25 cellular contexts compared by ENCODE assay signal in the genomic region with DNA sequence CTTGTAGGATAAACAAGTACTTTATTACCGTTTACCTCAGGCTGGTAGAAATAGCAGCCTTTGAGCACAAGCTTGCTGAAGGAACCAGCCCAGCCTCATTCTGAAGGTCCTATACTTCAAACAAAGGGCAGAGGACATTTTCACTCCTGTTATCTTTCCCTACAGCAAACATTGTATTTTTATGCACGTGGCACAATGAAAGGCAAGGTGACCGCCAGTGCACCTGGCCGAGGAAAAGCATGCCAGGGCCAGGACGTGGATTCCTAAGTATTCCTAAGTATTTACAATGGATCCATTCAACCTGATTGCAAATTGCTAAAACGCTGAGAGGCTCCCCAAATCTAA.
"Had no signal": no experiment of that assay in that cellular context is flagged by ENCODE, and none has a peak within 500 bp of the region (broad histone marks: within the 10 kb centered on the region; RNA-seq: fewer than 3 reads in every experiment).

No MANE protein-coding gene starts in this region.

- H3K4me3 ChIP-seq: left ventricle myocardium inferior, right lobe of liver, skin epidermis, thoracic aorta, upper lobe of left lung had no signal

- DNase-seq: activated CD4-positive, alpha-beta T cell treated with anti-CD3 and anti-CD28 coated beads, Interleukin-2, amount 50 U/mL, for 1 hour; activated CD4-positive, CD25-positive, alpha-beta regulatory T cell treated with anti-CD3 and anti-CD28 coated beads, Interleukin-2, amount 50 U/mL, for 72 hours; activated CD8-positive, alpha-beta T cell treated with anti-CD3 and anti-CD28 coated beads, Interleukin-2, amount 10 ng/mL, durations not matched to agents 7 days and 5 days; activated gamma-delta T cell treated with Interleukin-2 at 50 U/mL for 16 hours; aorta; brain microvascular endothelial cell; caudate nucleus; effector CD4-positive, alpha-beta T cell; immature natural killer cell; left ventricle myocardium inferior; nephron progenitor cell; right lobe of liver; stimulated activated CD4-positive, alpha-beta T cell treated with anti-CD3 and anti-CD28 coated beads, Interleukin-15, amount 100 ng/mL, for 24 hours; stimulated activated CD4-positive, alpha-beta T cell treated with anti-CD3 and anti-CD28 coated beads, Interleukin-2, amount 100 ng/mL, for 48 hours; stimulated activated CD8-positive, alpha-beta memory T cell treated with anti-CD3 and anti-CD28 coated beads, Interleukin-4, amount 100 ng/mL, for 48 hours; stimulated activated naive B cell treated with anti-CD40 and anti-IgM and Interleukin-4, amounts not matched to agents 10 μg/mL and 1 μg/mL and 100 μg/mL, for 72 hours; upper lobe of left lung; WERI-Rb-1 had no signal

- ATAC-seq: activated CD8-positive, alpha-beta T cell treated with anti-CD3 and anti-CD28 coated beads, Interleukin-2, amount 10 ng/mL, durations not matched to agents 7 days and 5 days had no signal

- H3K36me3 Mint-ChIP-seq: activated naive CD4-positive, alpha-beta T cell treated with anti-CD3 and anti-CD28 coated beads, Interleukin-2, amount 50 U/mL, for 24 hours; immature natural killer cell had no signal

- H3K27ac Mint-ChIP-seq: activated CD8-positive, alpha-beta T cell treated with anti-CD3 and anti-CD28 coated beads, Interleukin-2, amount 10 ng/mL, durations not matched to agents 7 days and 5 days; activated naive CD4-positive, alpha-beta T cell treated with anti-CD3 and anti-CD28 coated beads, Interleukin-2, amount 50 U/mL, for 24 hours; dendritic cell treated with granulocyte-macrophage colony-stimulating factor and Interleukin-4, amounts not matched to agents 40 ng/mL and 50 ng/mL, for 4 days; immature natural killer cell; memory B cell; nephron progenitor cell; stimulated activated naive B cell treated with anti-CD40 and anti-IgM and Interleukin-4, amounts not matched to agents 10 μg/mL and 1 μg/mL and 100 μg/mL, for 72 hours; T-helper 2 cell treated with Interferon-gamma antibody and Interleukin-4, amounts not matched to agents 5 μg/mL and 100 μg/mL, for 36 hours had no signal

- H3K4me3 Mint-ChIP-seq: activated CD8-positive, alpha-beta T cell treated with anti-CD3 and anti-CD28 coated beads, Interleukin-2, amount 10 ng/mL, durations not matched to agents 7 days and 5 days; activated naive CD4-positive, alpha-beta T cell treated with anti-CD3 and anti-CD28 coated beads, Interleukin-2, amount 50 U/mL, for 24 hours; dendritic cell treated with granulocyte-macrophage colony-stimulating factor and Interleukin-4, amounts not matched to agents 40 ng/mL and 50 ng/mL, for 4 days; immature natural killer cell; memory B cell; nephron progenitor cell; stimulated activated naive B cell treated with anti-CD40 and anti-IgM and Interleukin-4, amounts not matched to agents 10 μg/mL and 1 μg/mL and 100 μg/mL, for 72 hours; T-helper 2 cell treated with Interferon-gamma antibody and Interleukin-4, amounts not matched to agents 5 μg/mL and 100 μg/mL, for 36 hours had no signal

- H3K27ac ChIP-seq: brain microvascular endothelial cell, foreskin keratinocyte, left ventricle myocardium inferior, right lobe of liver, skin epidermis, thoracic aorta, upper lobe of left lung, WERI-Rb-1 had no signal

- H3K9me3 Mint-ChIP-seq: activated naive CD4-positive, alpha-beta T cell treated with anti-CD3 and anti-CD28 coated beads, Interleukin-2, amount 50 U/mL, for 24 hours; dendritic cell treated with granulocyte-macrophage colony-stimulating factor and Interleukin-4, amounts not matched to agents 40 ng/mL and 50 ng/mL, for 4 days; stimulated activated naive B cell treated with anti-CD40 and anti-IgM and Interleukin-4, amounts not matched to agents 10 μg/mL and 1 μg/mL and 100 μg/mL, for 72 hours; T-helper 2 cell treated with Interferon-gamma antibody and Interleukin-4, amounts not matched to agents 5 μg/mL and 100 μg/mL, for 36 hours had no signal

- H3K4me1 Mint-ChIP-seq: activated naive CD4-positive, alpha-beta T cell treated with anti-CD3 and anti-CD28 coated beads, Interleukin-2, amount 50 U/mL, for 24 hours; immature natural killer cell; nephron progenitor cell had no signal

- H3K27me3 Mint-ChIP-seq: activated naive CD4-positive, alpha-beta T cell treated with anti-CD3 and anti-CD28 coated beads, Interleukin-2, amount 50 U/mL, for 24 hours; dendritic cell treated with granulocyte-macrophage colony-stimulating factor and Interleukin-4, amounts not matched to agents 40 ng/mL and 50 ng/mL, for 4 days; stimulated activated naive B cell treated with anti-CD40 and anti-IgM and Interleukin-4, amounts not matched to agents 10 μg/mL and 1 μg/mL and 100 μg/mL, for 72 hours had no signal

- H3K9me3 ChIP-seq: left ventricle myocardium inferior, right lobe of liver, thoracic aorta, upper lobe of left lung had no signal

- H3K4me1 ChIP-seq: foreskin keratinocyte, left ventricle myocardium inferior, right lobe of liver, upper lobe of left lung had no signal

- H3K36me3 ChIP-seq: brain microvascular endothelial cell, left ventricle myocardium inferior, thoracic aorta, upper lobe of left lung, WERI-Rb-1 had no signal

- H3K27me3 ChIP-seq: brain microvascular endothelial cell, foreskin keratinocyte, right lobe of liver, upper lobe of left lung had no signal
